In the genomic region with DNA sequence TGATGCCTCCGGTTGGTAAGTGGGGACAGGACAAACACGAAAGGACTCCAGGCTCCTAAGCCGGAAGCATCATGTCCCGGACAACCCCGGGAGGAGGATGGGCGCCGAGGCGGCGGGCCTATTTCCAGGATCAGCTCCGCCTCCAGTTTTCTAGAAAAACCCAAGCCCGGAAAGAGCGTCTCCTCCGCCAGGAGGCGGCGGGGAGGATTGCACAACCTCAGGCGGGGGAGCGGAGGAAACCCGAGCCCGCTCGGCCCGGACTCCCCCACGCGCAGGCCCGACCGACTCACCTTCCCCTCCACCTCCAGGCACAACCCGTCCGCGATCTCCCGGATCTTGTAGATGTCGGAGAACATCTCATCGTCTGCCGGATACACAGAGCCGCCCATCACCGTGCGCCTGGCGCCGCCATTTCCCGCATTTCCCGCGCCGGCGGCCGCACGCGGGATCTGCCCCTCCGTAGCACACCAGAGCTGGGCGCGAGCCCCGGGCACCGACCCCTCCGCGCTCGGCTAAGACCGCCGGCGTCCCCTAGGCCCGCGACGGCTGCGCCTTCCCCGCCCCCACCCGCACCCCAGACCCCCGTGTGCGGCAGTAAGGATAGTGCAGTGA, we compare ENCODE assay signal across 8 cellular contexts. TPM values are rescaled to one million over a fixed set of nuclear protein-coding genes. Genes with fewer than 3 reads are reported as not detected.
DNase-seq lines count a peak whose midpoint lies in the region; ATAC-seq and TF ChIP-seq lines count a peak whose summit lies in the region.

No MANE protein-coding gene starts in this region.

- no peaks in the 10 kb centered on the region for H3K9me3 Mint-ChIP-seq in dendritic cell treated with granulocyte-macrophage colony-stimulating factor and Interleukin-4, amounts not matched to agents 40 ng/mL and 50 ng/mL, for 4 days

- H3K9ac ChIP-seq in liver (ENCODE audit: low read depth in 1 of 2, low read length in 2 of 2), result peak overlapping the region; percentile 97 to 99

- H3K4me1 ChIP-seq in liver (ENCODE audit: control insufficient read depth in 4 of 4, insufficient read depth in 4 of 4, low read length in 3 of 4), result peaks cover 10 to 46% (median 38%) of the 10 kb centered on the region in 4 donors

- peak overlapping the region; percentile 89 for H3K4me3 ChIP-seq in AG10803 (ENCODE audit: low read length)
- peak overlapping the region; percentile 92 to 94 (median 94) for H3K4me3 ChIP-seq in liver (ENCODE audit: low read depth in 1 of 3, low read length in 3 of 3)

- peak; percentile 12 for ATAC-seq in GM18870 (IDR thresholded peaks at IDR 0.05; ENCODE audit: unreplicated experiment)
- peak; percentile 18 for ATAC-seq in HG03139 (IDR thresholded peaks at IDR 0.05; ENCODE audit: unreplicated experiment)

- H3K36me3 Mint-ChIP-seq in dendritic cell treated with granulocyte-macrophage colony-stimulating factor and Interleukin-4, amounts not matched to agents 40 ng/mL and 50 ng/mL, for 4 days (ENCODE audit: low read depth), result peaks cover 77% of the 10 kb centered on the region

- H3K36me3 ChIP-seq in liver (ENCODE audit: control insufficient read depth in 4 of 4, insufficient read depth in 3 of 4, low read depth in 1 of 4, low read length in 3 of 4), result peaks cover 9 to 39% (median 33%) of the 10 kb centered on the region in 4 donors

- H3K27me3 ChIP-seq in liver (ENCODE audit: control insufficient read depth in 4 of 4, insufficient read depth in 4 of 4, low read length in 3 of 4), result no peaks in the 10 kb centered on the region

- peaks cover 43% of the 10 kb centered on the region for H3K4me1 Mint-ChIP-seq in dendritic cell treated with granulocyte-macrophage colony-stimulating factor and Interleukin-4, amounts not matched to agents 40 ng/mL and 50 ng/mL, for 4 days (ENCODE audit: low read depth)

- peak; percentile 93 for DNase-seq in AG10803 (ENCODE audit: low read depth)
- DNase-seq in NCI-H524 (lab: John Stamatoyannopoulos, UW), result peak; percentile 53 to 78
- peak; percentile 79 to 84 for DNase-seq in activated CD4-positive, alpha-beta T cell treated with anti-CD3 and anti-CD28 coated beads, Interleukin-2, amount 50 U/mL, for 48 hours
- DNase-seq in stimulated activated CD4-positive, alpha-beta T cell treated with anti-CD3 and anti-CD28 coated beads, Interleukin-2, amount 100 ng/mL, for 48 hours, result peak; percentile 72 to 73

- peak overlapping the region; percentile 99 to 100 for H3K27ac ChIP-seq in liver (ENCODE audit: low read depth in 1 of 2, low read length in 2 of 2)

- intact Hi-C loops in dendritic cell treated with granulocyte-macrophage colony-stimulating factor and Interleukin-4, amounts not matched to agents 40 ng/mL and 50 ng/mL, for 4 days (cut with micrococcal nuclease), result loop anchor here (5.0 to 10.0 kb wide), 2 partner anchors 77 to 124 kb away; partner anchors contain the start of genes COG3 and SLC25A30

- peak overlapping the region; percentile 91 for H3K4me3 Mint-ChIP-seq in dendritic cell treated with granulocyte-macrophage colony-stimulating factor and Interleukin-4, amounts not matched to agents 40 ng/mL and 50 ng/mL, for 4 days

- TF ChIP-seq CTCF in AG10803 (conservative IDR thresholded peaks at IDR 0.05; ENCODE audit: low read length) (peak; percentile 50), liver (IDR thresholded peaks at IDR 0.05; ENCODE audit: low read depth, low read length, missing input control) (peak; percentile 59)

- peak; percentile 47 to 63 for TF ChIP-seq RAD21 in liver (IDR thresholded peaks at IDR 0.05)

- no peaks in the 10 kb centered on the region for H3K9me3 ChIP-seq in liver (ENCODE audit: control insufficient read depth in 4 of 4, low read length in 3 of 4)

- WGBS in liver, result under 1% methylated on average over 64 of the region's 64 CpGs

- H3K27me3 Mint-ChIP-seq in dendritic cell treated with granulocyte-macrophage colony-stimulating factor and Interleukin-4, amounts not matched to agents 40 ng/mL and 50 ng/mL, for 4 days, result no peaks in the 10 kb centered on the region

- peak overlapping the region; percentile 99 for H3K27ac Mint-ChIP-seq in dendritic cell treated with granulocyte-macrophage colony-stimulating factor and Interleukin-4, amounts not matched to agents 40 ng/mL and 50 ng/mL, for 4 days

TF ChIP-seq in liver, 16 proteins besides CTCF, POLR2A, EP300 and RAD21:
- TF ChIP-seq EGR1 (IDR thresholded peaks at IDR 0.05; ENCODE audit: low read depth in 2 of 2) (peak; percentile 60 to 67), SP1 (IDR thresholded peaks at IDR 0.05) (peak; percentile 50), FOXA2 (IDR thresholded peaks at IDR 0.05) (no peak), HNF4A (conservative IDR thresholded peaks at IDR 0.05) (peak; percentile 21 to 35), GABPA (IDR thresholded peaks at IDR 0.05 in 1 of 2, conservative IDR thresholded peaks at IDR 0.05 in 1 of 2) (peak in 1 of 2 donors; percentile 69), TAF1 (conservative IDR thresholded peaks at IDR 0.05) (no peak), JUND (IDR thresholded peaks at IDR 0.05) (peak in 1 of 2 donors; percentile 15), HNF4G (IDR thresholded peaks at IDR 0.05) (no peak), YY1 (IDR thresholded peaks at IDR 0.05) (peak; percentile 62), FOXA1 (IDR thresholded peaks at IDR 0.05) (no peak), NR2F2 (IDR thresholded peaks at IDR 0.05) (peak; percentile 47), RXRA (IDR thresholded peaks at IDR 0.05) (peak in 1 of 2 donors; percentile 48), MAX (IDR thresholded peaks at IDR 0.05) (peak; percentile 77)
- TF ChIP-seq, protein P1, sequence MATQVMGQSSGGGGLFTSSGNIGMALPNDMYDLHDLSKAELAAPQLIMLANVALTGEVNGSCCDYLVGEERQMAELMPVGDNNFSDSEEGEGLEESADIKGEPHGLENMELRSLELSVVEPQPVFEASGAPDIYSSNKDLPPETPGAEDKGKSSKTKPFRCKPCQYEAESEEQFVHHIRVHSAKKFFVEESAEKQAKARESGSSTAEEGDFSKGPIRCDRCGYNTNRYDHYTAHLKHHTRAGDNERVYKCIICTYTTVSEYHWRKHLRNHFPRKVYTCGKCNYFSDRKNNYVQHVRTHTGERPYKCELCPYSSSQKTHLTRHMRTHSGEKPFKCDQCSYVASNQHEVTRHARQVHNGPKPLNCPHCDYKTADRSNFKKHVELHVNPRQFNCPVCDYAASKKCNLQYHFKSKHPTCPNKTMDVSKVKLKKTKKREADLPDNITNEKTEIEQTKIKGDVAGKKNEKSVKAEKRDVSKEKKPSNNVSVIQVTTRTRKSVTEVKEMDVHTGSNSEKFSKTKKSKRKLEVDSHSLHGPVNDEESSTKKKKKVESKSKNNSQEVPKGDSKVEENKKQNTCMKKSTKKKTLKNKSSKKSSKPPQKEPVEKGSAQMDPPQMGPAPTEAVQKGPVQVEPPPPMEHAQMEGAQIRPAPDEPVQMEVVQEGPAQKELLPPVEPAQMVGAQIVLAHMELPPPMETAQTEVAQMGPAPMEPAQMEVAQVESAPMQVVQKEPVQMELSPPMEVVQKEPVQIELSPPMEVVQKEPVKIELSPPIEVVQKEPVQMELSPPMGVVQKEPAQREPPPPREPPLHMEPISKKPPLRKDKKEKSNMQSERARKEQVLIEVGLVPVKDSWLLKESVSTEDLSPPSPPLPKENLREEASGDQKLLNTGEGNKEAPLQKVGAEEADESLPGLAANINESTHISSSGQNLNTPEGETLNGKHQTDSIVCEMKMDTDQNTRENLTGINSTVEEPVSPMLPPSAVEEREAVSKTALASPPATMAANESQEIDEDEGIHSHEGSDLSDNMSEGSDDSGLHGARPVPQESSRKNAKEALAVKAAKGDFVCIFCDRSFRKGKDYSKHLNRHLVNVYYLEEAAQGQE (IDR thresholded peaks at IDR 0.05), result peak; percentile 45
- TF ChIP-seq, protein P2, sequence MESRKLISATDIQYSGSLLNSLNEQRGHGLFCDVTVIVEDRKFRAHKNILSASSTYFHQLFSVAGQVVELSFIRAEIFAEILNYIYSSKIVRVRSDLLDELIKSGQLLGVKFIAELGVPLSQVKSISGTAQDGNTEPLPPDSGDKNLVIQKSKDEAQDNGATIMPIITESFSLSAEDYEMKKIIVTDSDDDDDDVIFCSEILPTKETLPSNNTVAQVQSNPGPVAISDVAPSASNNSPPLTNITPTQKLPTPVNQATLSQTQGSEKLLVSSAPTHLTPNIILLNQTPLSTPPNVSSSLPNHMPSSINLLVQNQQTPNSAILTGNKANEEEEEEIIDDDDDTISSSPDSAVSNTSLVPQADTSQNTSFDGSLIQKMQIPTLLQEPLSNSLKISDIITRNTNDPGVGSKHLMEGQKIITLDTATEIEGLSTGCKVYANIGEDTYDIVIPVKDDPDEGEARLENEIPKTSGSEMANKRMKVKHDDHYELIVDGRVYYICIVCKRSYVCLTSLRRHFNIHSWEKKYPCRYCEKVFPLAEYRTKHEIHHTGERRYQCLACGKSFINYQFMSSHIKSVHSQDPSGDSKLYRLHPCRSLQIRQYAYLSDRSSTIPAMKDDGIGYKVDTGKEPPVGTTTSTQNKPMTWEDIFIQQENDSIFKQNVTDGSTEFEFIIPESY (IDR thresholded peaks at IDR 0.05), result peak; percentile 47
- TF ChIP-seq, protein P3, sequence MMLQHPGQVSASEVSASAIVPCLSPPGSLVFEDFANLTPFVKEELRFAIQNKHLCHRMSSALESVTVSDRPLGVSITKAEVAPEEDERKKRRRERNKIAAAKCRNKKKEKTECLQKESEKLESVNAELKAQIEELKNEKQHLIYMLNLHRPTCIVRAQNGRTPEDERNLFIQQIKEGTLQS (IDR thresholded peaks at IDR 0.05), result peak; percentile 37

RNA-seq across cellular contexts. Expression of gene TPT1, which starts 0.5 kb away (rescaled TPM):
- total RNA-seq in liver, result 1,000 to 10,000 TPM; 1,382 to 2,052 TPM
- polyA plus RNA-seq in liver, result 1,000 to 10,000 TPM; 1,578 to 2,885 TPM

Comparison
In these comparisons a context has a peak if more than half of its experiments do, and no peak if none do; other contexts are left out.
1. Peak in every context shown above with its lines: DNase-seq, ATAC-seq, H3K4me3 ChIP-seq and H3K27ac ChIP-seq.